Comparison of ENCODE assay signal across 8 cellular contexts in genomic region chr6:108558372-108559096, GRCh38. TPM values are rescaled to one million over a fixed set of nuclear protein-coding genes. Genes with fewer than 3 reads are reported as not detected.
DNase-seq lines count a peak whose midpoint lies in the region; ATAC-seq and TF ChIP-seq lines count a peak whose summit lies in the region.

No MANE protein-coding gene starts in this region.

- no peak; the same call in 1 of the 2 replicates for TF ChIP-seq EP300 in Ishikawa (IDR thresholded peaks at IDR 0.05; ENCODE audit: borderline replicate concordance)

- intact Hi-C loops in mucosa of descending colon (cut with DNase I, micrococcal nuclease) = no loop called here

- TF ChIP-seq RAD21 in Ishikawa (IDR thresholded peaks at IDR 0.05; ENCODE audit: low read depth) = no peak

- DNase-seq in Caki2 (ENCODE audit: low read depth) (peak; percentile 92), OCI-M1 (lab: John Stamatoyannopoulos, UW) (peak; percentile 99), epithelial cell of prostate (ENCODE audit: low read depth, low spot score) (peak; percentile 97), mucosa of descending colon (peak; percentile 98 to 99 (median 99))
- peak; percentile 94 for DNase-seq in activated T-cell treated with anti-CD3 and anti-CD28 coated beads, Interleukin-2, amount 50 U/mL, for 1 hour
- DNase-seq in stimulated activated CD8-positive, alpha-beta memory T cell treated with anti-CD3 and anti-CD28 coated beads, Interleukin-2, amount 100 ng/mL, for 48 hours (ENCODE audit: low read depth in 2 of 2) = peak; percentile 92

- TF ChIP-seq CTCF in mucosa of descending colon (IDR thresholded peaks at IDR 0.05) = no peak

- no peaks in the 10 kb centered on the region for H3K9me3 ChIP-seq in mucosa of descending colon

- H3K4me3 ChIP-seq in mucosa of descending colon = peak overlapping the region; percentile 79

- ATAC-seq in GM21576 (IDR thresholded peaks at IDR 0.05; ENCODE audit: unreplicated experiment) (peak; percentile 60), mucosa of descending colon (peak; percentile 69)

- H3K36me3 ChIP-seq in mucosa of descending colon (ENCODE audit: low read depth) = no peaks in the 10 kb centered on the region

- H3K4me1 ChIP-seq in mucosa of descending colon (ENCODE audit: low read depth) = peaks cover 5% of the 10 kb centered on the region

- peak overlapping the region; percentile 92 for H3K27ac ChIP-seq in epithelial cell of prostate

- in situ Hi-C loops in Caki2 (cut with HindIII; ENCODE audit: low pct_unique_long_range_greater_than_20kb, low sequenced_read_pairs) = no loop called here

TF ChIP-seq in Ishikawa, 13 proteins besides CTCF, POLR2A, EP300 and RAD21:
- no peak; the same call in 1 of the 2 replicates for TF ChIP-seq ZBTB7A (IDR thresholded peaks at IDR 0.05; ENCODE audit: low read depth)
- 0 out of 2 replicates have a peak, but pooled peaks have one; percentile 25 for TF ChIP-seq TEAD4 (IDR thresholded peaks at IDR 0.05)
- TF ChIP-seq, protein P1, sequence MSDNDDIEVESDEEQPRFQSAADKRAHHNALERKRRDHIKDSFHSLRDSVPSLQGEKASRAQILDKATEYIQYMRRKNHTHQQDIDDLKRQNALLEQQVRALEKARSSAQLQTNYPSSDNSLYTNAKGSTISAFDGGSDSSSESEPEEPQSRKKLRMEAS (IDR thresholded peaks at IDR 0.05) = peak; percentile 85
- TF ChIP-seq FOXM1 (IDR thresholded peaks at IDR 0.05; ENCODE audit: borderline replicate concordance, low read depth) = 0 out of 2 replicates have a peak, but pooled peaks have one; percentile 37
- TF ChIP-seq, protein P2, sequence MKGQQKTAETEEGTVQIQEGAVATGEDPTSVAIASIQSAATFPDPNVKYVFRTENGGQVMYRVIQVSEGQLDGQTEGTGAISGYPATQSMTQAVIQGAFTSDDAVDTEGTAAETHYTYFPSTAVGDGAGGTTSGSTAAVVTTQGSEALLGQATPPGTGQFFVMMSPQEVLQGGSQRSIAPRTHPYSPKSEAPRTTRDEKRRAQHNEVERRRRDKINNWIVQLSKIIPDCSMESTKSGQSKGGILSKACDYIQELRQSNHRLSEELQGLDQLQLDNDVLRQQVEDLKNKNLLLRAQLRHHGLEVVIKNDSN (IDR thresholded peaks at IDR 0.05) = peak; percentile 76
- TF ChIP-seq, protein P3, sequence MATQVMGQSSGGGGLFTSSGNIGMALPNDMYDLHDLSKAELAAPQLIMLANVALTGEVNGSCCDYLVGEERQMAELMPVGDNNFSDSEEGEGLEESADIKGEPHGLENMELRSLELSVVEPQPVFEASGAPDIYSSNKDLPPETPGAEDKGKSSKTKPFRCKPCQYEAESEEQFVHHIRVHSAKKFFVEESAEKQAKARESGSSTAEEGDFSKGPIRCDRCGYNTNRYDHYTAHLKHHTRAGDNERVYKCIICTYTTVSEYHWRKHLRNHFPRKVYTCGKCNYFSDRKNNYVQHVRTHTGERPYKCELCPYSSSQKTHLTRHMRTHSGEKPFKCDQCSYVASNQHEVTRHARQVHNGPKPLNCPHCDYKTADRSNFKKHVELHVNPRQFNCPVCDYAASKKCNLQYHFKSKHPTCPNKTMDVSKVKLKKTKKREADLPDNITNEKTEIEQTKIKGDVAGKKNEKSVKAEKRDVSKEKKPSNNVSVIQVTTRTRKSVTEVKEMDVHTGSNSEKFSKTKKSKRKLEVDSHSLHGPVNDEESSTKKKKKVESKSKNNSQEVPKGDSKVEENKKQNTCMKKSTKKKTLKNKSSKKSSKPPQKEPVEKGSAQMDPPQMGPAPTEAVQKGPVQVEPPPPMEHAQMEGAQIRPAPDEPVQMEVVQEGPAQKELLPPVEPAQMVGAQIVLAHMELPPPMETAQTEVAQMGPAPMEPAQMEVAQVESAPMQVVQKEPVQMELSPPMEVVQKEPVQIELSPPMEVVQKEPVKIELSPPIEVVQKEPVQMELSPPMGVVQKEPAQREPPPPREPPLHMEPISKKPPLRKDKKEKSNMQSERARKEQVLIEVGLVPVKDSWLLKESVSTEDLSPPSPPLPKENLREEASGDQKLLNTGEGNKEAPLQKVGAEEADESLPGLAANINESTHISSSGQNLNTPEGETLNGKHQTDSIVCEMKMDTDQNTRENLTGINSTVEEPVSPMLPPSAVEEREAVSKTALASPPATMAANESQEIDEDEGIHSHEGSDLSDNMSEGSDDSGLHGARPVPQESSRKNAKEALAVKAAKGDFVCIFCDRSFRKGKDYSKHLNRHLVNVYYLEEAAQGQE (IDR thresholded peaks at IDR 0.05; ENCODE audit: low read depth) = no peak
- TF ChIP-seq NFIC (IDR thresholded peaks at IDR 0.05) = no peak
- peak; percentile 64 for TF ChIP-seq YY1 (IDR thresholded peaks at IDR 0.05; ENCODE audit: low read depth)
- no peak for TF ChIP-seq CEBPB (IDR thresholded peaks at IDR 0.05)
- TF ChIP-seq TCF12 (IDR thresholded peaks at IDR 0.05; ENCODE audit: low read depth) = peak; percentile 21; the same call in 1 of the 2 replicates
- peak; percentile 47; the same call in 1 of the 2 replicates for TF ChIP-seq EGR1 (IDR thresholded peaks at IDR 0.05)
- peak; percentile 93 for TF ChIP-seq CREB1 (IDR thresholded peaks at IDR 0.05; ENCODE audit: low read depth)
- TF ChIP-seq TAF1 (IDR thresholded peaks at IDR 0.05; ENCODE audit: low read depth) = no peak

RNA-seq across cellular contexts. Expression of gene FOXO3, which starts 2.2 kb away (rescaled TPM):
- 8.8 and 10.0 TPM in 2 replicates for total RNA-seq in Caki2 (2014; rRNA removed; shearing (Covaris generic); ENCODE audit: low replicate concordance)
- 10 to 100 TPM; 52.4 to 60.4 (median 60.1) TPM for total RNA-seq in mucosa of descending colon

Comparison
In these comparisons a context has a peak if more than half of its experiments do, and no peak if none do; other contexts are left out.
1. Peak in every context shown above with its lines: DNase-seq, ATAC-seq, H3K4me3 ChIP-seq and H3K27ac ChIP-seq.